In the genomic region with DNA sequence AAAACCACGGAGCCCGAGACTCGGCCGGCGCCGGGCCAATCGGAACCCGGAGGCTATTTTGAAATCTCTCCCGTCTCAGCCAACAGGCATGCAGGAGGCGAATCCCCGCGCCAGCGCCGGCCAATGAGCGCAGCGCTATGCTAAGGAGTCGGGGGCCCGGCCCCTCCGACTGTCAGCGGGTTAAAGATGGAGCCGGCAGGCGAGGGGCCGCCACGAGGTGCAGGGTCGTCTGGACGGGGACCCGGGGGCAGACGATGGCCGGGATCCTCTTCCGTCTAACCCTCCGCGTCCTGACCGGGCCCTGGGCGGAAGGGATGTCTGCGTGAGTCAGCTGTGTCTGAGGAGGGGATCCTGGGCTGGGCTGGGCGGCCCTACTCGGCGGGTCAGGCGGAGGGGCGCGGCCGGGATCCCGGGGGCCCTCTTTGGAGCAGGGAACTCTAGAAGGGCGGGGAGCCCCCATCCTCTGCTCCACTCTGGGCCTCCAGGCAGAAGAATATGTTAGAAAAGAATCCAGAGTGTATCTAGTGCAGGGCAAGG, we compare ENCODE assay signal across 8 cellular contexts. TPM values are rescaled to one million over a fixed set of nuclear protein-coding genes. Genes with fewer than 3 reads are reported as not detected.
DNase-seq lines count a peak whose midpoint lies in the region; ATAC-seq, FAIRE-seq and TF ChIP-seq lines count a peak whose summit lies in the region.

No MANE protein-coding gene starts in this region.

- peak overlapping the region; percentile 57 for H3K4me3 ChIP-seq in right cardiac atrium (ENCODE audit: low read length)

- DNase-seq in GM12891 (ENCODE audit: insufficient read length, low spot score) (peak; percentile 96), NCI-H1105 treated with DMSO at 0.1 percent for 48 hours (lab: John Stamatoyannopoulos, UW) (peak; percentile 87), T-helper 1 cell (peak; percentile 61 to 86 (median 76)), amniotic epithelial cell (ENCODE audit: low read depth) (peak; percentile 81), right cardiac atrium (peak; percentile 91 to 97 (median 96)), putamen (ENCODE audit: low spot score) (peak; percentile 72), urothelium cell line (ENCODE audit: low spot score) (peak; percentile 98)

- ATAC-seq in HG02610 (IDR thresholded peaks at IDR 0.05; ENCODE audit: unreplicated experiment) (peak; percentile 89), right cardiac atrium (peak; percentile 93 to 94)

- H3K27me3 ChIP-seq in right cardiac atrium (ENCODE audit: control insufficient read depth, insufficient read depth) = no peaks in the 10 kb centered on the region

- no peak overlapping the region for H3K27ac ChIP-seq in right cardiac atrium (ENCODE audit: low read length)

- under 1% methylated on average over 44 of the region's 44 CpGs for WGBS in right cardiac atrium

- FAIRE-seq in GM12891 (lab: Jason Lieb, UNC) (peak; percentile 81), urothelium cell line (lab: Jason Lieb, UNC) (peak; percentile 37)

- intact Hi-C loops in right cardiac atrium (cut with DNase I) = no loop called here

- H3K9me3 ChIP-seq in right cardiac atrium (ENCODE audit: control insufficient read depth, low read length) = no peaks in the 10 kb centered on the region

- peaks cover 4% of the 10 kb centered on the region for H3K4me1 ChIP-seq in right cardiac atrium (ENCODE audit: control insufficient read depth, insufficient read depth, low read length)

- TF ChIP-seq POLR2A in GM12891 (IDR thresholded peaks at IDR 0.05; ENCODE audit: low read depth, low read length) = peak; percentile 61; the same call in 1 of the 2 replicates

TF ChIP-seq in GM12891, 5 proteins besides CTCF, POLR2A, EP300 and RAD21:
- TF ChIP-seq TAF1 (IDR thresholded peaks at IDR 0.05; ENCODE audit: low read depth, low read length) (peak; percentile 59), POU2F2 (IDR thresholded peaks at IDR 0.05; ENCODE audit: low read depth, low read length) (no peak), SPI1 (IDR thresholded peaks at IDR 0.05; ENCODE audit: low read depth, low read length) (no peak), PAX5 (IDR thresholded peaks at IDR 0.05; ENCODE audit: insufficient read depth, low read length, severe bottlenecking) (no peak), POLR2AphosphoS5 (IDR thresholded peaks at IDR 0.05; ENCODE audit: low read depth, low read length) (peak; percentile 75; the same call in 1 of the 2 replicates)

RNA-seq across cellular contexts. Expression of gene SDF2L1, which starts 10.0 kb away (rescaled TPM):
- 40.5 TPM for polyA plus RNA-seq in GM12891 (2012; ENCODE audit: low read depth, missing spikeins)
- 10 to 100 TPM; 14.4 to 37.5 (median 33.4) TPM for total RNA-seq in right cardiac atrium
- 35.9 TPM for polyA plus RNA-seq in right cardiac atrium

RNA-seq across cellular contexts. Expression of gene PPIL2, which starts 13.7 kb away (rescaled TPM):
- polyA plus RNA-seq in GM12891 (2012; ENCODE audit: low read depth, missing spikeins) = 21.9 TPM
- 10 to 100 TPM; 20.4 to 32.0 (median 26.0) TPM for total RNA-seq in right cardiac atrium
- 22.6 TPM for polyA plus RNA-seq in right cardiac atrium

RNA-seq across cellular contexts. Expression of gene CCDC116, which starts 19.5 kb away (rescaled TPM):
- 0.05 TPM for polyA plus RNA-seq in GM12891 (2012; ENCODE audit: low read depth, missing spikeins)
- total RNA-seq in right cardiac atrium = under 1 TPM in 2 of 4 donors, not detected in 2; 0.34 TPM
- polyA plus RNA-seq in right cardiac atrium = 0.29 TPM

RNA-seq across cellular contexts. Expression of gene YDJC, which starts 22.3 kb away (rescaled TPM):
- 24.5 TPM for polyA plus RNA-seq in GM12891 (2012; ENCODE audit: low read depth, missing spikeins)
- total RNA-seq in right cardiac atrium = 1 to 10 TPM; 3.6 to 5.8 (median 5.3) TPM
- 7.9 TPM for polyA plus RNA-seq in right cardiac atrium
